1 cellular context compared by ENCODE assay signal in genomic region chr2:45312275-45312674, GRCh38.
A peak's percentile ranks its signal among the peaks of the same experiment; 100 is the strongest.
TF ChIP-seq lines count a peak whose summit lies in the region.

No MANE protein-coding gene starts in this region.

TF ChIP-seq in HepG2, 621 proteins besides CTCF, POLR2A, EP300 and RAD21 (continued from another document and continues in another):
- TF ChIP-seq RERE (CRISPR knock-in tag; IDR thresholded peaks at IDR 0.05; ENCODE audit: low read depth) (no peak), ZNF737 (CRISPR knock-in tag; IDR thresholded peaks at IDR 0.05; ENCODE audit: borderline replicate concordance) (no peak), U2AF1 (optimal IDR thresholded peaks at IDR 0.05; ENCODE audit: low read depth, low read length) (no peak), TBX2 (CRISPR knock-in tag; IDR thresholded peaks at IDR 0.05; ENCODE audit: borderline replicate concordance) (no peak), ZNF776 (CRISPR knock-in tag; IDR thresholded peaks at IDR 0.05) (no peak), DZIP1 (CRISPR knock-in tag; IDR thresholded peaks at IDR 0.05) (no peak), ZBTB21 (CRISPR knock-in tag; IDR thresholded peaks at IDR 0.05) (no peak), ZNF501 (CRISPR knock-in tag; IDR thresholded peaks at IDR 0.05) (no peak), EHMT2 (IDR thresholded peaks at IDR 0.05; ENCODE audit: borderline replicate concordance, low read depth, low read length) (no peak), SCMH1 (CRISPR knock-in tag; IDR thresholded peaks at IDR 0.05; ENCODE audit: borderline replicate concordance) (no peak), DPF2 (CRISPR knock-in tag; IDR thresholded peaks at IDR 0.05; ENCODE audit: borderline replicate concordance, low read depth) (no peak), MTERF4 (CRISPR knock-in tag; IDR thresholded peaks at IDR 0.05) (0 out of 2 replicates have a peak, but pooled peaks have one; percentile 60), ZNF83 (CRISPR knock-in tag; IDR thresholded peaks at IDR 0.05; ENCODE audit: borderline replicate concordance) (no peak), ZFP91 (CRISPR knock-in tag; IDR thresholded peaks at IDR 0.05; ENCODE audit: borderline replicate concordance) (no peak), ZNF350 (CRISPR knock-in tag; IDR thresholded peaks at IDR 0.05; ENCODE audit: borderline replicate concordance, low read depth) (no peak), ZC3H13 (CRISPR knock-in tag; IDR thresholded peaks at IDR 0.05) (no peak), ZNF710 (CRISPR knock-in tag; IDR thresholded peaks at IDR 0.05; ENCODE audit: borderline replicate concordance) (peak; percentile 98), MZF1 (CRISPR knock-in tag; IDR thresholded peaks at IDR 0.05; ENCODE audit: borderline replicate concordance) (no peak), PRMT3 (CRISPR knock-in tag; IDR thresholded peaks at IDR 0.05; ENCODE audit: borderline replicate concordance, low read depth) (no peak), HNF4G (IDR thresholded peaks at IDR 0.05; ENCODE audit: borderline replicate concordance, low read depth, low read length) (no peak), HNF4G (CRISPR knock-in tag; IDR thresholded peaks at IDR 0.05; ENCODE audit: borderline replicate concordance, low read depth) (no peak), ZFP41 (CRISPR knock-in tag; IDR thresholded peaks at IDR 0.05; ENCODE audit: borderline replicate concordance) (no peak), HNF1A (IDR thresholded peaks at IDR 0.05; ENCODE audit: low read depth) (peak; percentile 70), HNF1A (CRISPR knock-in tag; IDR thresholded peaks at IDR 0.05; ENCODE audit: borderline replicate concordance) (peak; percentile 63; the same call in 1 of the 2 replicates), PRDM15 (CRISPR knock-in tag; IDR thresholded peaks at IDR 0.05) (no peak), FUBP1 (CRISPR knock-in tag; IDR thresholded peaks at IDR 0.05; ENCODE audit: borderline replicate concordance) (no peak), THRA (CRISPR knock-in tag; IDR thresholded peaks at IDR 0.05; ENCODE audit: borderline replicate concordance) (no peak)
